1 cellular context compared by ENCODE assay signal in the genomic region with DNA sequence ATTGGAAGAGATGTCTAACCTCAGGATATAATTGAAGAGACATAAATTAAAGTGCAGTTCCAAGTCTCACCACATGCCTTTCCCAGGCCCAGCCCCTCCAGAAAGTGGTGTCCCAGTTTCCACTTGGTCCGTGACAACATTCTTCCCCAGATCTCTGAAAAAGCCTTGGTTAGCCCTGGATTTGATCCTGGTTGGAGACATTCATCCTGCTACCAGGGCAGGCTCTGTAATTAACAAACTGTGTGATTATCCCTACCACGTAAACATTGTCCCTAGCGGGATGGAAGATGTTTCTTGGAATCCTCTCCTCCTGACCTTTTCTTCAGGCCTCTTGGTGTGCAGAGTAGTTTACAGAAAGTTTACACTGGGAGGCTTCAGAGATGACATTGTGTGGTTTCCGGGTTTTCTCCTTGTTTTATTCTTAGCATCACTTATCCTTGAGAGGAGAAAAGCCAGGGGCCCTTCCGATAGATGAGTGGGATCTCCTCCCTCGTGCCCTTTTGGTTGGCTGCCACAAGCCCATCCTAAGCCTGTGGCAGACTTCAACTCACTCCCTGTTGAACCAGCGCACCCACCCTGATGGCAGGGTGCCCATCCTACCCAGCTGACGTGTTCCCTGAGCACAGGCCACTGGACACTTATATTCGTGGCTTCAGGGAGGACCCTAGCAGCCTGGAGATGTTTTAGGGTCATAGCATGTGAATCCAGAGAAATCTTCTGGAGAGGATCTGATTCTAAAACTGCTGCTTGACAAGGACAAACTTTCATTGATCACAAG.
TF ChIP-seq lines count a peak whose summit lies in the region.

No MANE protein-coding gene starts in this region.

TF ChIP-seq in GM12878, 131 proteins besides CTCF, POLR2A, EP300 and RAD21 (continued from another document):
- no peak for TF ChIP-seq ZBTB4 (CRISPR knock-in tag; IDR thresholded peaks at IDR 0.05)
- no peak for TF ChIP-seq ASH2L (IDR thresholded peaks at IDR 0.05; ENCODE audit: borderline replicate concordance, low read depth)
- no peak for TF ChIP-seq ZNF274 (IDR thresholded peaks at IDR 0.05; ENCODE audit: insufficient read depth, insufficient read length)
- no peak for TF ChIP-seq STAT3 (IDR thresholded peaks at IDR 0.05; ENCODE audit: low read depth, low read length)
- TF ChIP-seq MTA3 (IDR thresholded peaks at IDR 0.05; ENCODE audit: borderline replicate concordance, low read length): no peak
TF ChIP-seq in GM12878: peak in this region for 0.
